2 cellular contexts compared by ENCODE assay signal in genomic region chr1:212820969-212821368, GRCh38.
TF ChIP-seq lines count a peak whose summit lies in the region.

No MANE protein-coding gene starts in this region.

TF ChIP-seq in A549, 52 proteins besides CTCF, POLR2A, EP300 and RAD21:
- peak; percentile 89 for TF ChIP-seq MAFK (IDR thresholded peaks at IDR 0.05; ENCODE audit: partially characterized antibody)
- TF ChIP-seq JUNB (IDR thresholded peaks at IDR 0.05): no peak
- no peak for TF ChIP-seq HEYL (CRISPR knock-in tag; IDR thresholded peaks at IDR 0.05)
- TF ChIP-seq NFE2L2 (conservative IDR thresholded peaks at IDR 0.05; ENCODE audit: low read length): no peak
- TF ChIP-seq ZSCAN20 (CRISPR knock-in tag; IDR thresholded peaks at IDR 0.05): no peak
- TF ChIP-seq BCL3 (IDR thresholded peaks at IDR 0.05): no peak
- TF ChIP-seq REST (IDR thresholded peaks at IDR 0.05): no peak
- no peak for TF ChIP-seq CBX8 (IDR thresholded peaks at IDR 0.05)

TF ChIP-seq in GM12878, 131 proteins besides CTCF, POLR2A, EP300 and RAD21:
- no peak for TF ChIP-seq MEF2B (IDR thresholded peaks at IDR 0.05; ENCODE audit: partially characterized antibody, poor library complexity, severe bottlenecking)
- TF ChIP-seq MTA3 (IDR thresholded peaks at IDR 0.05; ENCODE audit: borderline replicate concordance, low read length): no peak
- no peak for TF ChIP-seq CREM (IDR thresholded peaks at IDR 0.05; ENCODE audit: low read depth)
- TF ChIP-seq TARDBP (IDR thresholded peaks at IDR 0.05; ENCODE audit: borderline replicate concordance): no peak
- TF ChIP-seq CHD2 (IDR thresholded peaks at IDR 0.05; ENCODE audit: borderline replicate concordance, low read depth, low read length): no peak
- TF ChIP-seq BMI1 (IDR thresholded peaks at IDR 0.05; ENCODE audit: borderline replicate concordance): no peak
- no peak for TF ChIP-seq SREBF2 (IDR thresholded peaks at IDR 0.05; ENCODE audit: low read length)
- no peak for TF ChIP-seq RBBP5 (conservative IDR thresholded peaks at IDR 0.05)
- no peak for TF ChIP-seq REST (IDR thresholded peaks at IDR 0.05; ENCODE audit: low read depth, low read length)
- no peak for TF ChIP-seq EGR1 (IDR thresholded peaks at IDR 0.05; ENCODE audit: borderline replicate concordance in 1 of 2, low read depth in 2 of 2, low read length in 2 of 2)
- no peak for TF ChIP-seq TCF7 (IDR thresholded peaks at IDR 0.05; ENCODE audit: borderline replicate concordance)
- no peak for TF ChIP-seq NR2F1 (conservative IDR thresholded peaks at IDR 0.05)
- no peak for TF ChIP-seq CBX5 (IDR thresholded peaks at IDR 0.05; ENCODE audit: low read depth)
- no peak for TF ChIP-seq E2F8 (IDR thresholded peaks at IDR 0.05; ENCODE audit: low read depth, partially characterized antibody)
- no peak for TF ChIP-seq EZH2 (IDR thresholded peaks at IDR 0.05; ENCODE audit: borderline replicate concordance, control insufficient read depth, low read depth, low read length)
- TF ChIP-seq RCOR1 (conservative IDR thresholded peaks at IDR 0.05; ENCODE audit: low read depth, low read length): no peak
- no peak for TF ChIP-seq BACH1 (IDR thresholded peaks at IDR 0.05; ENCODE audit: borderline replicate concordance)
- TF ChIP-seq NKRF (conservative IDR thresholded peaks at IDR 0.05): no peak
